In genomic region chr16:14505846-14506245, GRCh38 we compare ENCODE assay signal across 12 cellular contexts.
DNase-seq lines count a peak whose midpoint lies in the region; TF ChIP-seq lines count a peak whose summit lies in the region.
"Had no signal": no experiment of that assay in that cellular context is flagged by ENCODE, and none has a peak within 500 bp of the region (broad histone marks: within the 10 kb centered on the region; RNA-seq: fewer than 3 reads in every experiment).

No MANE protein-coding gene starts in this region.

- no peak for TF ChIP-seq CTCF in fibroblast of the aortic adventitia (IDR thresholded peaks at IDR 0.05; ENCODE audit: insufficient read depth, low read length)
- TF ChIP-seq CTCF in smooth muscle cell (IDR thresholded peaks at IDR 0.05; ENCODE audit: borderline replicate concordance, insufficient read depth, poor library complexity, severe bottlenecking): no peak
- no peak for TF ChIP-seq CTCF in MM.1S (IDR thresholded peaks at IDR 0.05; ENCODE audit: low read length)

- H3K9ac ChIP-seq in smooth muscle cell (ENCODE audit: low read depth): peak overlapping the region; percentile 43
- no peak overlapping the region for H3K9ac ChIP-seq in MM.1S (ENCODE audit: low read length)

- H3K79me2 ChIP-seq in smooth muscle cell (ENCODE audit: low read depth): no peaks in the 10 kb centered on the region
- H3K79me2 ChIP-seq in MM.1S (ENCODE audit: low read length): no peaks in the 10 kb centered on the region

- H3K27me3 ChIP-seq in smooth muscle cell (ENCODE audit: low read depth): no peaks in the 10 kb centered on the region
- no peaks in the 10 kb centered on the region for H3K27me3 ChIP-seq in MM.1S (replicated peaks; ENCODE audit: insufficient read depth, low read length)
- H3K27me3 ChIP-seq: colonic mucosa, right atrium auricular region had no signal

- H3K4me3 ChIP-seq in fibroblast of the aortic adventitia (ENCODE audit: low read depth, low read length) (no peak overlapping the region), smooth muscle cell (no peak overlapping the region), MM.1S (ENCODE audit: low read length) (no peak overlapping the region)
- H3K4me3 ChIP-seq: colonic mucosa, right atrium auricular region had no signal

- H3K4me1 ChIP-seq in smooth muscle cell (ENCODE audit: low read depth) (peaks cover 47% of the 10 kb centered on the region), MM.1S (ENCODE audit: low read length) (peaks cover 30% of the 10 kb centered on the region)

- H3K4me2 ChIP-seq in smooth muscle cell (no peak overlapping the region), MM.1S (ENCODE audit: low read depth, low read length) (no peak overlapping the region)

- H4K20me1 ChIP-seq in smooth muscle cell (ENCODE audit: low read depth) (no peaks in the 10 kb centered on the region), MM.1S (ENCODE audit: insufficient read depth, low read length) (no peaks in the 10 kb centered on the region)

- H3F3A ChIP-seq in smooth muscle cell (ENCODE audit: low read depth) (peaks cover 32% of the 10 kb centered on the region), MM.1S (ENCODE audit: insufficient read depth, low read length) (peaks cover 29% of the 10 kb centered on the region)

- H2AFZ ChIP-seq in smooth muscle cell (ENCODE audit: low read depth) (no peak overlapping the region), MM.1S (ENCODE audit: low read length) (no peak overlapping the region)

- no peaks in the 10 kb centered on the region for H3K9me2 ChIP-seq in MM.1S (replicated peaks; ENCODE audit: insufficient read depth, low read length)

- peak overlapping the region; percentile 75 for H3K27ac ChIP-seq in smooth muscle cell (ENCODE audit: low read depth)
- H3K27ac ChIP-seq in MM.1S (ENCODE audit: low read length): no peak overlapping the region
- H3K27ac ChIP-seq: colonic mucosa had no signal

- WGBS in smooth muscle cell (ENCODE audit: low lambda C conversion rate): 31% methylated on average over 2 of the region's 2 CpGs

- DNase-seq in M059J (ENCODE audit: low read depth) (peak; percentile 49), amniotic epithelial cell (ENCODE audit: low read depth) (peak; percentile 66), fibroblast of the aortic adventitia (ENCODE audit: low read depth) (peak; percentile 62), smooth muscle cell (lab: John Stamatoyannopoulos, UW; ENCODE audit: unreplicated experiment) (no peak), middle frontal gyrus (ENCODE audit: extremely low spot score, low spot score) (no peak), NCI-H1417 (lab: John Stamatoyannopoulos, UW) (no peak), MM.1S (no peak)
- DNase-seq: colonic mucosa; naive thymus-derived CD8-positive, alpha-beta T cell; NCI-H1092 treated with DMSO at 0.1 percent for 48 hours; T-helper 9 cell had no signal

- H3K36me3 ChIP-seq in smooth muscle cell (ENCODE audit: low read depth): no peaks in the 10 kb centered on the region
- H3K36me3 ChIP-seq in MM.1S (replicated peaks; ENCODE audit: insufficient read depth, low read length): no peaks in the 10 kb centered on the region
- H3K36me3 ChIP-seq: colonic mucosa, right atrium auricular region had no signal

- no peaks in the 10 kb centered on the region for H3K9me3 ChIP-seq in smooth muscle cell (replicated peaks; ENCODE audit: low read depth)
- no peaks in the 10 kb centered on the region for H3K9me3 ChIP-seq in MM.1S (replicated peaks; ENCODE audit: insufficient read depth, low read length)
- H3K9me3 ChIP-seq: colonic mucosa, right atrium auricular region had no signal

Comparison
In these comparisons a context has a peak if more than half of its experiments do, and no peak if none do; other contexts are left out.
1. DNase-seq: peak in M059J (single experiment), amniotic epithelial cell (single experiment) and fibroblast of the aortic adventitia (single experiment); none in smooth muscle cell (single experiment), middle frontal gyrus (single experiment), NCI-H1417 (0 of 3) and MM.1S (single experiment).